Comparison of ENCODE assay signal across 16 cellular contexts in the genomic region with DNA sequence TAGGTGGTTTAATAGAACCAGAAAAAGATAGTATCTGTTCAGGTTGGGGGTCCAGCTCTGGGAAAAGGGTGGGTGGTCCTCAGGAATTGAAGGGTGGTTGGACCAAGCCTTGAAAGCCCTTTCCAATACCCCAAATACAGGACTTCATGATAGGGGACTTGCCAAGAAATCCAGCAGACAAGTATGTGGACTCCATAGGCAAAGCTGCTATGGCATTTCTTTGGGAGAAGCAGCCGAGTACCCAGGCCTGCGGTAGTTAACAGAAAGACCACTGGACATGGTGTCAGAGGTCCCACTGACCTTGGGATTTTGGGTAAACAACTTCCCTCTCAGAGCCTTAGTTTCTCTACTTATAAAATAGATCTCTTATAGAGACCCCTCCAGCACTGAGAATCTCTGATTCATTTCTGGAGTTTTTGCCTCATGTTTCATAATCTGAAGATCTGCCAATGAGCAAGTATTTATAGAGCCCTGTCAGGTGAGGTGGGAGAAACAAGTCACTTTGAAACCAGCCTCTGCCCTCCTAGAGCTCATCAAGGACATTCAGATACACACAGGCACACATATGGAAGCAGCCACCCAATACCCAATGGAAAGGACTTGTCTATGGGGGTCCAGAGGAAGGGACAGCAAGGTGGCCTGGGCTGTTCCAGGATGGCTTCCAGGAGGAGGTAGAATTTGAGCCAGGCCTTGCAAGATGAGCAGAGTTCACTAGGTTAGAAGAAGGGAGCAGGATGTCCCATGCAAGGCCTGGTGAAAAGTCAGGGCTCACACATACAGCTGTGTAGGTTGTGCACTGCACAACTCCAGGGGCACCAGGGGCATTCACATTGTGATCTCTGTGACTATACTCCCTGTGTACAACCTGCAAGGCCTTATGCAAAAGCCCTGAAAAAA. TPM values are rescaled to one million over a fixed set of nuclear protein-coding genes. Genes with fewer than 3 reads are reported as not detected.
A peak's percentile ranks its signal among the peaks of the same experiment; 100 is the strongest.
DNase-seq lines count a peak whose midpoint lies in the region; ATAC-seq and TF ChIP-seq lines count a peak whose summit lies in the region.
"Had no signal": no experiment of that assay in that cellular context is flagged by ENCODE, and none has a peak within 500 bp of the region (broad histone marks: within the 10 kb centered on the region; RNA-seq: fewer than 3 reads in every experiment).

No MANE protein-coding gene starts in this region.

- POLR2A ChIA-PET in HCT116 (lab: Charles Lee), result no interaction called here

- BruUV-seq in HCT116 (replicated peaks; lab: Mats Ljungman, UMichigan), result no TSS peak

- H3K27me3 ChIP-seq in HCT116 (ENCODE audit: insufficient read depth, low read length) (no peaks in the 10 kb centered on the region), adipocyte (replicated peaks; ENCODE audit: control insufficient read depth, insufficient read depth, low read length) (no peaks in the 10 kb centered on the region), testis (no peaks in the 10 kb centered on the region)
- H3K27me3 ChIP-seq: cardiac muscle cell had no signal

- H3K4me1 ChIP-seq in HCT116 (ENCODE audit: control insufficient read depth in 1 of 2, insufficient read depth in 2 of 2, low read length in 2 of 2) (peaks cover 9 to 16% of the 10 kb centered on the region in 2 experiments), adipocyte (ENCODE audit: control insufficient read depth, insufficient read depth, low read length) (peaks cover 52% of the 10 kb centered on the region), testis (peaks cover 7% of the 10 kb centered on the region)

- DNase-seq in HCT116 (ENCODE audit: low read depth, low spot score), result no peak
- no peak for DNase-seq in adipocyte (ENCODE audit: low read depth)
- peak; percentile 22 for DNase-seq in islet precursor cell
- no peak for DNase-seq in testis
- DNase-seq in NCI-H1048 (lab: John Stamatoyannopoulos, UW), result no peak
- no peak for DNase-seq in pons (ENCODE audit: low spot score)
- DNase-seq in activated T-helper 1 cell treated with anti-CD3 and anti-CD28 coated beads, Interleukin-12 subunit alpha, Interleukin-12 subunit beta, Interleukin-2, Interleukin-4 antibody, amounts not matched to agents 30 ng/mL and 10 ng/mL and 1 ng/mL, durations not matched to agents 14 hours and 24 hours and 36 hours (ENCODE audit: low spot score), result no peak
- DNase-seq: activated CD4-positive, CD25-positive, alpha-beta regulatory T cell treated with anti-CD3 and anti-CD28 coated beads, Interleukin-2, amount 50 U/mL, for 72 hours; C1 segment of cervical spinal cord; DMS79 treated with DMSO at 0.1 percent for 48 hours; nucleus accumbens; stimulated activated naive CD4-positive, alpha-beta T cell treated with Interleukin-2 at 50 U/mL for 16 hours had no signal

- no peaks in the 10 kb centered on the region for H3K79me2 ChIP-seq in HCT116 (ENCODE audit: insufficient read depth, low read length)

- CTCF ChIA-PET in HCT116 (lab: Charles Lee), result no interaction called here

- intact Hi-C loops in HCT116 (cut with micrococcal nuclease), result no loop called here
- intact Hi-C loops in testis (cut with DNase I; ENCODE audit: low total_unique reads), result no loop called here
- intact Hi-C loops in activated T-helper 1 cell treated with anti-CD3 and anti-CD28 coated beads, Interleukin-12 subunit alpha, Interleukin-12 subunit beta, Interleukin-2, Interleukin-4 antibody, amounts not matched to agents 30 ng/mL and 10 ng/mL and 1 ng/mL, durations not matched to agents 14 hours and 24 hours and 36 hours (cut with micrococcal nuclease), result no loop called here

- no peaks in the 10 kb centered on the region for H3K36me3 Mint-ChIP-seq in activated T-helper 1 cell treated with anti-CD3 and anti-CD28 coated beads, Interleukin-12 subunit alpha, Interleukin-12 subunit beta, Interleukin-2, Interleukin-4 antibody, amounts not matched to agents 30 ng/mL and 10 ng/mL and 1 ng/mL, durations not matched to agents 14 hours and 24 hours and 36 hours (ENCODE audit: low read depth)
- H3K36me3 Mint-ChIP-seq: activated naive CD4-positive, alpha-beta T cell treated with anti-CD3 and anti-CD28 coated beads, Interleukin-2, amount 50 U/mL, for 72 hours had no signal

- ATAC-seq in HCT116, result no peak

- H3K27ac Mint-ChIP-seq in activated T-helper 1 cell treated with anti-CD3 and anti-CD28 coated beads, Interleukin-12 subunit alpha, Interleukin-12 subunit beta, Interleukin-2, Interleukin-4 antibody, amounts not matched to agents 30 ng/mL and 10 ng/mL and 1 ng/mL, durations not matched to agents 14 hours and 24 hours and 36 hours, result no peak overlapping the region

- no peak overlapping the region for H2AFZ ChIP-seq in HCT116 (ENCODE audit: low read depth, low read length, poor library complexity, severe bottlenecking)

- H4K20me1 ChIP-seq in HCT116 (ENCODE audit: insufficient read depth), result no peaks in the 10 kb centered on the region

- no peak for TF ChIP-seq RAD21 in HCT116 (IDR thresholded peaks at IDR 0.05; ENCODE audit: low read depth)

- H3K36me3 ChIP-seq in HCT116 (ENCODE audit: control insufficient read depth in 1 of 2, insufficient read depth in 2 of 2, low read length in 2 of 2) (no peaks in the 10 kb centered on the region), adipocyte (ENCODE audit: control insufficient read depth, insufficient read depth, low read length, severe bottlenecking) (no peaks in the 10 kb centered on the region), testis (ENCODE audit: low read depth, missing control alignments) (no peaks in the 10 kb centered on the region)
- H3K36me3 ChIP-seq: cardiac muscle cell had no signal

- peak overlapping the region; percentile 31 for H3K4me2 ChIP-seq in HCT116 (ENCODE audit: low read length)

- RAD21 ChIA-PET in HCT116 (lab: Charles Lee; ENCODE audit: low non-redundant PET in 1 of 2, low total read pairs in 2 of 2, uncharacterized antibody in 2 of 2, unreplicated experiment in 2 of 2), result no interaction called here

- no peaks in the 10 kb centered on the region for H3K4me1 Mint-ChIP-seq in activated T-helper 1 cell treated with anti-CD3 and anti-CD28 coated beads, Interleukin-12 subunit alpha, Interleukin-12 subunit beta, Interleukin-2, Interleukin-4 antibody, amounts not matched to agents 30 ng/mL and 10 ng/mL and 1 ng/mL, durations not matched to agents 14 hours and 24 hours and 36 hours (ENCODE audit: low read depth)

- H3K4me3 Mint-ChIP-seq in activated T-helper 1 cell treated with anti-CD3 and anti-CD28 coated beads, Interleukin-12 subunit alpha, Interleukin-12 subunit beta, Interleukin-2, Interleukin-4 antibody, amounts not matched to agents 30 ng/mL and 10 ng/mL and 1 ng/mL, durations not matched to agents 14 hours and 24 hours and 36 hours, result no peak overlapping the region

- TF ChIP-seq POLR2A in HCT116 (IDR thresholded peaks at IDR 0.05; ENCODE audit: borderline replicate concordance, extremely low read depth, insufficient read depth, insufficient read length) (no peak), testis (IDR thresholded peaks at IDR 0.05) (no peak)

- no peak for TF ChIP-seq CTCF in HCT116 (IDR thresholded peaks at IDR 0.05 in 2 of 3, conservative IDR thresholded peaks at IDR 0.05 in 1 of 3; ENCODE audit: borderline replicate concordance in 1 of 3, insufficient read depth in 1 of 3, low read depth in 2 of 3, low read length in 2 of 3)
- no peak for TF ChIP-seq CTCF in testis (IDR thresholded peaks at IDR 0.05)

- H3K4me3 ChIP-seq in HCT116 (replicated peaks in 1 of 2; ENCODE audit: low read depth in 1 of 2, low read length in 2 of 2) (no peak overlapping the region), adipocyte (ENCODE audit: low read length) (peak overlapping the region; percentile 57), testis (no peak overlapping the region)
- H3K4me3 ChIP-seq: cardiac muscle cell, skin epidermis had no signal

- H3K9ac ChIP-seq in HCT116 (ENCODE audit: low read length), result no peak overlapping the region
- peak overlapping the region; percentile 73 for H3K9ac ChIP-seq in adipocyte (ENCODE audit: low read length)

- 85 to 88% methylated on average over 2 of the region's 2 CpGs for WGBS in testis, 2 donors

- no peaks in the 10 kb centered on the region for H3K9me3 Mint-ChIP-seq in activated T-helper 1 cell treated with anti-CD3 and anti-CD28 coated beads, Interleukin-12 subunit alpha, Interleukin-12 subunit beta, Interleukin-2, Interleukin-4 antibody, amounts not matched to agents 30 ng/mL and 10 ng/mL and 1 ng/mL, durations not matched to agents 14 hours and 24 hours and 36 hours

- peaks cover 17% of the 10 kb centered on the region for H3K27me3 Mint-ChIP-seq in activated T-helper 1 cell treated with anti-CD3 and anti-CD28 coated beads, Interleukin-12 subunit alpha, Interleukin-12 subunit beta, Interleukin-2, Interleukin-4 antibody, amounts not matched to agents 30 ng/mL and 10 ng/mL and 1 ng/mL, durations not matched to agents 14 hours and 24 hours and 36 hours (ENCODE audit: insufficient read depth)

- no peaks in the 10 kb centered on the region for H3K9me2 ChIP-seq in HCT116 (ENCODE audit: insufficient read depth)

- H3K9me3 ChIP-seq in HCT116 (ENCODE audit: control insufficient read depth in 1 of 2, insufficient read depth in 1 of 2, low read depth in 1 of 2, low read length in 2 of 2) (no peaks in the 10 kb centered on the region), adipocyte (ENCODE audit: control insufficient read depth, low read length) (peaks cover 3% of the 10 kb centered on the region), testis (no peaks in the 10 kb centered on the region)

- H3K27ac ChIP-seq in HCT116 (ENCODE audit: low read depth, low read length), result no peak overlapping the region
- peak overlapping the region; percentile 27 to 70 for H3K27ac ChIP-seq in testis
- H3K27ac ChIP-seq: cardiac muscle cell had no signal

TF ChIP-seq in HCT116, 20 proteins besides CTCF, POLR2A, EP300 and RAD21 (continues in another document):
- TF ChIP-seq SP1 (IDR thresholded peaks at IDR 0.05; ENCODE audit: low read depth) (no peak), ZFX (IDR thresholded peaks at IDR 0.05) (no peak), EZH2phosphoT487 (IDR thresholded peaks at IDR 0.05; ENCODE audit: borderline replicate concordance) (no peak), YY1 (IDR thresholded peaks at IDR 0.05; ENCODE audit: extremely low read depth, insufficient replicate concordance, low read depth, low read length) (no peak)

RNA-seq across cellular contexts. Expression of a gene that starts 31.0 kb away (rescaled TPM):
- total RNA-seq in HCT116 (2021; ENCODE audit: unreplicated experiment) (not detected), testis (under 1 TPM; 0.25 to 0.79 TPM)
- 0.05 and 0.14 TPM in 2 replicates for polyA plus RNA-seq in HCT116 (2012)
- 0.67 TPM for polyA plus RNA-seq in testis (ENCODE audit: insufficient read depth, low read depth, low replicate concordance)
- total RNA-seq in activated T-helper 1 cell treated with anti-CD3 and anti-CD28 coated beads, Interleukin-12 subunit alpha, Interleukin-12 subunit beta, Interleukin-2, Interleukin-4 antibody, amounts not matched to agents 30 ng/mL and 10 ng/mL and 1 ng/mL, durations not matched to agents 14 hours and 24 hours and 36 hours, result not detected in 2 replicates
- total RNA-seq: cardiac muscle cell; T-helper 2 cell treated with Interferon-gamma antibody and Interleukin-4, amounts not matched to agents 100 ng/mL and 5 ng/mL, for 36 hours had no signal
- polyA plus RNA-seq: cardiac muscle cell had no signal

RNA-seq across cellular contexts. Expression of a gene that starts 49.3 kb away (rescaled TPM):
- total RNA-seq in HCT116 (2021; ENCODE audit: unreplicated experiment), result 13.2 TPM
- polyA plus RNA-seq in HCT116 (2012), result 5.7 and 7.8 TPM in 2 replicates
- total RNA-seq in testis, result 10 to 100 TPM; 63.0 to 65.4 TPM
- polyA plus RNA-seq in testis (ENCODE audit: insufficient read depth, low read depth, low replicate concordance), result 33.4 TPM
- total RNA-seq in activated T-helper 1 cell treated with anti-CD3 and anti-CD28 coated beads, Interleukin-12 subunit alpha, Interleukin-12 subunit beta, Interleukin-2, Interleukin-4 antibody, amounts not matched to agents 30 ng/mL and 10 ng/mL and 1 ng/mL, durations not matched to agents 14 hours and 24 hours and 36 hours, result 14.7 and 18.1 TPM in 2 replicates
